Comparison of ENCODE assay signal across 32 cellular contexts in the genomic region with DNA sequence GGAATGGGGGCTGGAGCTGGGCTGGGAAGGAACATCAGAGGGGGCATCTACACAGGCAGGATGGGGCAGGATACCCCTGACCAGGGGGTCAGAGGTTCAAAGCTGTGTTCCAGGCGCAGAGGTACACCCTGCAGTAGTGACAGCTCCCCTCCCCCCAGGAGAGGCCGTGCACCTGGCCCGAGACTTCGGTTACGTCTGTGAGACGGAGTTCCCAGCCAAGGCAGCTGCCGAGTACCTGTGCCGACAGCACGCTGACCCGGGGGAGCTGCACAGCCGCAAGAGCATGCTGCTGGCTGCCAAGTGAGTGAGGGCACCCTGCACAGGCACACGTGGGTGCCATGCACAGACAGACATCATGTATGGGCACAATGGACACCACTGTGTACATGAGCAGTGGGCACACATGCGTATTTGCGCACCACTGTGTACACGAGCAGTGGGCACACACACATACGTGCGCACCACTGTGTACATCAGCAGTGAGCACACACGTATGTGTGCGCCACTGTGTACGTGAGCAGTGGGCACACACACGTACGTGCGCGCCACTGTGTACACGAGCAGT. TPM values are rescaled to one million over a fixed set of nuclear protein-coding genes. Genes with fewer than 3 reads are reported as not detected.
"Had no signal": no experiment of that assay in that cellular context is flagged by ENCODE, and none has a peak within 500 bp of the region (broad histone marks: within the 10 kb centered on the region; RNA-seq: fewer than 3 reads in every experiment).

No MANE protein-coding gene starts in this region.

- H3K27me3 ChIP-seq: ascending aorta, pancreas, testis, transverse colon, vagina had no signal

- H3K4me3 Mint-ChIP-seq: activated CD4-positive, alpha-beta memory T cell treated with anti-CD3 and anti-CD28 coated beads for 36 hours; activated CD4-positive, alpha-beta T cell treated with anti-CD3 and anti-CD28 coated beads, Interleukin-2, amount 10 ng/mL, durations not matched to agents 24 days and 14 days; activated naive CD4-positive, alpha-beta T cell treated with anti-CD3 and anti-CD28 coated beads, Interleukin-2, amount 10 ng/mL, durations not matched to agents 7 days and 5 days; activated naive CD8-positive, alpha-beta T cell treated with anti-CD3 and anti-CD28 coated beads, Interleukin-2, amount 10 ng/mL, durations not matched to agents 7 days and 5 days; brain; naive thymus-derived CD4-positive, alpha-beta T cell had no signal

- H3K9me3 Mint-ChIP-seq: activated CD4-positive, alpha-beta memory T cell treated with anti-CD3 and anti-CD28 coated beads for 36 hours; activated CD4-positive, alpha-beta T cell treated with anti-CD3 and anti-CD28 coated beads, Interleukin-2, amount 10 ng/mL, durations not matched to agents 24 days and 14 days; activated naive CD4-positive, alpha-beta T cell treated with anti-CD3 and anti-CD28 coated beads, Interleukin-2, amount 10 ng/mL, durations not matched to agents 7 days and 5 days; activated naive CD8-positive, alpha-beta T cell treated with anti-CD3 and anti-CD28 coated beads, Interleukin-2, amount 10 ng/mL, durations not matched to agents 7 days and 5 days; brain; naive thymus-derived CD4-positive, alpha-beta T cell had no signal

- H3K27ac ChIP-seq: ascending aorta, pancreas, prostate gland, skin epidermis, testis, transverse colon, vagina, WERI-Rb-1 had no signal

- H3K36me3 Mint-ChIP-seq: activated CD4-positive, alpha-beta memory T cell treated with anti-CD3 and anti-CD28 coated beads for 36 hours; activated naive CD4-positive, alpha-beta T cell treated with anti-CD3 and anti-CD28 coated beads, Interleukin-2, amount 10 ng/mL, durations not matched to agents 7 days and 5 days had no signal

- H3K27ac Mint-ChIP-seq: activated CD4-positive, alpha-beta memory T cell treated with anti-CD3 and anti-CD28 coated beads for 36 hours; activated naive CD4-positive, alpha-beta T cell treated with anti-CD3 and anti-CD28 coated beads, Interleukin-2, amount 10 ng/mL, durations not matched to agents 7 days and 5 days; brain had no signal

- FAIRE-seq: endothelial cell of umbilical vein, keratinocyte, pancreas had no signal

- DNase-seq: activated CD4-positive, alpha-beta memory T cell treated with anti-CD3 and anti-CD28 coated beads for 36 hours; activated CD4-positive, alpha-beta T cell treated with anti-CD3 and anti-CD28 coated beads, Interleukin-2, amount 10 ng/mL, durations not matched to agents 24 days and 14 days; activated gamma-delta T cell; activated naive CD4-positive, alpha-beta T cell treated with anti-CD3 and anti-CD28 coated beads, Interleukin-2, amount 10 ng/mL, durations not matched to agents 7 days and 5 days; activated naive CD8-positive, alpha-beta T cell treated with anti-CD3 and anti-CD28 coated beads, Interleukin-2, amount 10 ng/mL, durations not matched to agents 7 days and 5 days; activated T-cell treated with anti-CD3 and anti-CD28 coated beads for 4 hours; caudate nucleus; cortex of kidney; hippocampal formation; left cardiac atrium; midbrain; naive thymus-derived CD4-positive, alpha-beta T cell; nucleus accumbens; pancreas; retina; stimulated activated CD4-positive, alpha-beta T cell treated with anti-CD3 and anti-CD28 coated beads, Interleukin-12 subunit alpha, Interleukin-12 subunit beta, amount 100 ng/mL, for 4 hours; stimulated activated CD4-positive, alpha-beta T cell treated with anti-CD3 and anti-CD28 coated beads, Interleukin-4, amount 100 ng/mL, for 1 hour; stimulated activated naive CD8-positive, alpha-beta T cell treated with anti-CD3 and anti-CD28 coated beads, Interleukin-15, Interleukin-2, amounts not matched to agents 100 U/mL and 50 U/mL, for 24 hours; T-helper 17 cell; T1000; testis; transverse colon; WERI-Rb-1 had no signal

- H3K4me3 ChIP-seq: ascending aorta, pancreas, prostate gland, skin epidermis, testis, transverse colon, vagina had no signal

- H3K4me1 ChIP-seq: ascending aorta, pancreas, prostate gland, testis, transverse colon, vagina had no signal

- H3K4me1 Mint-ChIP-seq: brain had no signal

- H3K27me3 Mint-ChIP-seq: activated CD4-positive, alpha-beta memory T cell treated with anti-CD3 and anti-CD28 coated beads for 36 hours; activated CD4-positive, alpha-beta T cell treated with anti-CD3 and anti-CD28 coated beads, Interleukin-2, amount 10 ng/mL, durations not matched to agents 24 days and 14 days; activated naive CD4-positive, alpha-beta T cell treated with anti-CD3 and anti-CD28 coated beads, Interleukin-2, amount 10 ng/mL, durations not matched to agents 7 days and 5 days; activated naive CD8-positive, alpha-beta T cell treated with anti-CD3 and anti-CD28 coated beads, Interleukin-2, amount 10 ng/mL, durations not matched to agents 7 days and 5 days; brain; naive thymus-derived CD4-positive, alpha-beta T cell; T-helper 17 cell had no signal

- ATAC-seq: activated CD4-positive, CD25-positive, alpha-beta regulatory T cell treated with anti-CD3 and anti-CD28 coated beads, Interleukin-2, amount 50 U/mL, for 24 hours; left cardiac atrium; naive thymus-derived CD4-positive, alpha-beta T cell; pancreas; sciatic nerve; stimulated activated naive CD8-positive, alpha-beta T cell treated with anti-CD3 and anti-CD28 coated beads, Interleukin-15, Interleukin-2, amounts not matched to agents 100 U/mL and 50 U/mL, for 24 hours; T-helper 17 cell had no signal

- H3K9me3 ChIP-seq: ascending aorta, pancreas, prostate gland, testis, transverse colon, vagina had no signal

- H3K36me3 ChIP-seq: pancreas, prostate gland, transverse colon, vagina, WERI-Rb-1 had no signal

RNA-seq across cellular contexts. Expression of a gene that starts 17.4 kb away (rescaled TPM):
- total RNA-seq: endothelial cell of umbilical vein had no signal
